1 cellular context compared by ENCODE assay signal in genomic region chr20:22776369-22776768, GRCh38.
A peak's percentile ranks its signal among the peaks of the same experiment; 100 is the strongest.
TF ChIP-seq lines count a peak whose summit lies in the region.

No MANE protein-coding gene starts in this region.

TF ChIP-seq in IMR-90, 13 proteins besides CTCF, POLR2A, EP300 and RAD21:
- TF ChIP-seq MAZ (IDR thresholded peaks at IDR 0.05; ENCODE audit: borderline replicate concordance, low read depth, low read length) (no peak), BHLHE40 (IDR thresholded peaks at IDR 0.05; ENCODE audit: low read depth, low read length) (no peak), NFE2L2 (IDR thresholded peaks at IDR 0.05; ENCODE audit: low read depth, low read length) (no peak), USF2 (IDR thresholded peaks at IDR 0.05; ENCODE audit: low read depth, low read length) (peak; percentile 53; the same call in 1 of the 2 replicates), CEBPB (IDR thresholded peaks at IDR 0.05; ENCODE audit: low read depth, low read length) (0 out of 2 replicates have a peak, but pooled peaks have one; percentile 33)
